In genomic region chr10:93199221-93199681, GRCh38 we compare ENCODE assay signal across 1 cellular context.
TF ChIP-seq lines count a peak whose summit lies in the region.

No MANE protein-coding gene starts in this region.

TF ChIP-seq in IMR-90, 13 proteins besides CTCF, POLR2A, EP300 and RAD21 (continued from another document):
- TF ChIP-seq FOS (IDR thresholded peaks at IDR 0.05; ENCODE audit: low read depth, low read length) (no peak), CEBPB (IDR thresholded peaks at IDR 0.05; ENCODE audit: low read depth, low read length) (no peak), MXI1 (IDR thresholded peaks at IDR 0.05; ENCODE audit: borderline replicate concordance, low read depth, low read length) (no peak), SMC3 (IDR thresholded peaks at IDR 0.05; ENCODE audit: low read depth, low read length) (no peak), NFE2L2 (IDR thresholded peaks at IDR 0.05; ENCODE audit: low read depth, low read length) (no peak), RCOR1 (IDR thresholded peaks at IDR 0.05; ENCODE audit: insufficient replicate concordance, low read length) (no peak)
